8 cellular contexts compared by ENCODE assay signal in the genomic region with DNA sequence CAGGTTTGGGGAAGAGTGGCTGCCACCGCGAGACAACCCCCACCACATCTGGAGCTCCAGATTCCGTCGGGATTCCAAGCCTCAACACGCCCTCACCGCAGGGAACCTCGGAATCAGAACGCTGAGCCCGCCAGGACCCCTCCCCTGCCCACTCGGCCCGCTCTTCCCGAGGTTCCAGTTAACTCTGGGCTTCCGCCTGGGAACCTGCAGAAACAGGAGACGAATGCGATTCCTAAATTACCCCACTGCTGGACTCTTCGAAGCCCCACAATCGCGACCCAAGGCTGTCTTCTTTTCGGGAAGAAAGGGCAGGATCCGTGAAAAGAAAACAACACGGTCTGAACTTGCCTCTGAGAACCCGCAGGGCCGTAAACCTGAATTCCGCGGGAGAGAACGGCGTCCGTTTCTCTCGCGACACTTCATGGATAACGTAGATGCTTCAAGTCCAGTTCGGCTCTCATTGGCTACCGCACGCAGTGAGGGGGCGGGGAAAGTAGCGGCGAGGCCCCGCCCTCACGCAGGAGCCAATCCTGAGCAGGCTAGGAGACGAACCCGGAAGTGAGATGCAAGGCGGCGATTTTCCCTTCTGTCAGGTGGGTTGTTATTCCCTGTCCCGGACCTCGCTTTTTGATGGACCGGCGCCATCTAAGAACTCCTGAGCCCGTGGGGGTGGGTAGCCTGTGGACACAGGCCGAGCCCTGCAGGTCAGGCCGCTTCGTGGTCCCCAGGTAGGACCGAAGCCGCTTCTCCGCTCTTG. TPM values are rescaled to one million over a fixed set of nuclear protein-coding genes. Genes with fewer than 3 reads are reported as not detected.
DNase-seq lines count a peak whose midpoint lies in the region; ATAC-seq, FAIRE-seq and TF ChIP-seq lines count a peak whose summit lies in the region.

ANKRD49 (plus strand) TSS at position 542 of the 757 bp plus-strand sequence. CDS start 2,710 bp downstream, outside the sequence.
MRE11 (minus strand) TSS at position 402 of the 757 bp plus-strand sequence. CDS start 1,043 bp downstream, outside the sequence.

- intact Hi-C loops in heart right ventricle (cut with DNase I), result loop anchor here in 1 of 10 donors (10.0 kb wide), 1 partner anchor 599 kb away; no protein-coding TSS in a partner anchor
- intact Hi-C loops in posterior cingulate gyrus (cut with DNase I), result no loop called here

- TF ChIP-seq CTCF in heart right ventricle (IDR thresholded peaks at IDR 0.05) (no peak), upper lobe of left lung (IDR thresholded peaks at IDR 0.05) (no peak)

- no peaks in the 10 kb centered on the region for H3K27me3 ChIP-seq in heart right ventricle
- H3K27me3 ChIP-seq in upper lobe of left lung, result no peaks in the 10 kb centered on the region

- peaks cover 0 to 48% (median 16%) of the 10 kb centered on the region in 9 donors for H3K36me3 ChIP-seq in heart right ventricle
- H3K36me3 ChIP-seq in upper lobe of left lung, result peaks cover 8 to 40% (median 17%) of the 10 kb centered on the region in 4 donors

- peaks cover 0 to 33% (median 21%) of the 10 kb centered on the region in 9 donors for H3K4me1 ChIP-seq in heart right ventricle
- H3K4me1 ChIP-seq in upper lobe of left lung, result peaks cover 19 to 25% (median 21%) of the 10 kb centered on the region in 4 donors

- TF ChIP-seq POLR2A in GM12892 (IDR thresholded peaks at IDR 0.05; ENCODE audit: low read depth, low read length) (peak; percentile 62; the same call in 1 of the 2 replicates), upper lobe of left lung (IDR thresholded peaks at IDR 0.05) (peak in 3 of 4 donors; percentile 60 to 81 (median 70))

- TF ChIP-seq EP300 in upper lobe of left lung (IDR thresholded peaks at IDR 0.05), result no peak

- peak; percentile 65 for DNase-seq in GM12892 (ENCODE audit: insufficient read length)
- DNase-seq in NCI-H146 (lab: John Stamatoyannopoulos, UW), result peak; percentile 96
- peak; percentile 90 to 98 (median 94) for DNase-seq in T-helper 1 cell
- peak; percentile 97 for DNase-seq in amniotic epithelial cell (ENCODE audit: low read depth)
- peak; percentile 94 to 96 for DNase-seq in heart right ventricle
- peak; percentile 93 to 99 (median 97) for DNase-seq in posterior cingulate gyrus
- peak; percentile 98 to 99 for DNase-seq in upper lobe of left lung

- H3K9me3 ChIP-seq in heart right ventricle (no peaks in the 10 kb centered on the region), upper lobe of left lung (no peaks in the 10 kb centered on the region)

- peak; percentile 99 for ATAC-seq in HG02852 (IDR thresholded peaks at IDR 0.05; ENCODE audit: unreplicated experiment)
- peak; percentile 100 for ATAC-seq in heart right ventricle
- peak; percentile 100 for ATAC-seq in upper lobe of left lung (ENCODE audit: low FRiP score in 2 of 2)

- WGBS in heart right ventricle, 2 donors, result 0% methylated on average over 54 of the region's 54 CpGs
- 0 to 1% methylated on average over 31 to 49 of the region's 54 CpGs for WGBS in upper lobe of left lung, 2 donors

- FAIRE-seq in GM12892 (lab: Jason Lieb, UNC), result peak; percentile 100

- H3K27ac ChIP-seq in heart right ventricle (peak within 1 kb of the TSS; percentile 15 to 92 (median 74)), upper lobe of left lung (peak within 1 kb of the TSS; percentile 82 to 89 (median 86))

- H3K4me3 ChIP-seq in heart right ventricle, result peak within 1 kb of the TSS; percentile 55 to 95 (median 88)
- H3K4me3 ChIP-seq in upper lobe of left lung, result peak within 1 kb of the TSS; percentile 72 to 86 (median 80)

RNA-seq across cellular contexts. Expression of gene ANKRD49, which starts in this region (rescaled TPM):
- 28.6 TPM for polyA plus RNA-seq in GM12892 (2012; ENCODE audit: missing spikeins)
- total RNA-seq in heart right ventricle, result 1 to 10 TPM; 1.9 to 8.0 (median 4.7) TPM
- polyA plus RNA-seq in heart right ventricle, result 10 to 100 TPM in 1 of 2 donors, 1 to 10 TPM in 1; 7.8 to 12.8 TPM
- 10 to 100 TPM in 5 of 6 donors, 1 to 10 TPM in 1; 9.5 to 42.7 (median 18.4) TPM for total RNA-seq in upper lobe of left lung

RNA-seq across cellular contexts. Expression of gene MRE11, which starts in this region (rescaled TPM):
- polyA plus RNA-seq in GM12892 (2012; ENCODE audit: missing spikeins), result 27.2 TPM
- total RNA-seq in heart right ventricle (10 to 100 TPM in 1 of 10 donors, 1 to 10 TPM in 9; 6.4 to 11.2 (median 8.2) TPM), upper lobe of left lung (10 to 100 TPM in 5 of 6 donors, 1 to 10 TPM in 1; 6.7 to 24.7 (median 16.3) TPM)
- polyA plus RNA-seq in heart right ventricle, result 1 to 10 TPM; 3.3 to 3.9 TPM

Comparison
In these comparisons a context has a peak if more than half of its experiments do, and no peak if none do; other contexts are left out.
1. Peak in every context shown above with its lines: DNase-seq, ATAC-seq, H3K4me3 ChIP-seq and H3K27ac ChIP-seq.